Comparison of ENCODE assay signal across 10 cellular contexts in genomic region chr6:33746651-33747100, GRCh38. TPM values are rescaled to one million over a fixed set of nuclear protein-coding genes. Genes with fewer than 3 reads are reported as not detected.
A peak's percentile ranks its signal among the peaks of the same experiment; 100 is the strongest.
DNase-seq lines count a peak whose midpoint lies in the region; ATAC-seq and TF ChIP-seq lines count a peak whose summit lies in the region.
"Had no signal": no experiment of that assay in that cellular context is flagged by ENCODE, and none has a peak within 500 bp of the region (broad histone marks: within the 10 kb centered on the region; RNA-seq: fewer than 3 reads in every experiment).

TSS of gene IP6K3 (minus strand) at chr6:33746905. CDS start at chr6:33735476, 11,429 bp downstream.

- DNase-seq in RPMI7951 (ENCODE audit: low read depth), result peak; percentile 16
- DNase-seq in esophagus muscularis mucosa (ENCODE audit: extremely low spot score), result no peak
- DNase-seq in mesothelial cell of epicardium (ENCODE audit: low spot score in 2 of 2, unreplicated experiment in 2 of 2), result no peak
- DNase-seq in cerebellar nuclear complex (lab: John Stamatoyannopoulos, UW), result no peak
- DNase-seq in NCI-H146 treated with DMSO at 0.1 percent for 48 hours (lab: John Stamatoyannopoulos, UW; ENCODE audit: unreplicated experiment), result no peak
- no peak for DNase-seq in NCI-H524 treated with DMSO at 0.1 percent for 48 hours (lab: John Stamatoyannopoulos, UW)

- TF ChIP-seq POLR2A in esophagus muscularis mucosa (IDR thresholded peaks at IDR 0.05; ENCODE audit: low read depth) (peak; percentile 65), GM18505 (IDR thresholded peaks at IDR 0.05; ENCODE audit: borderline replicate concordance, extremely low read depth, insufficient read depth, insufficient read length) (no peak)

- peaks cover 54% of the 10 kb centered on the region for H3K4me1 Mint-ChIP-seq in mesothelial cell of epicardium
- H3K4me1 Mint-ChIP-seq: central memory CD8-positive, alpha-beta T cell had no signal

- H3K9me3 Mint-ChIP-seq in mesothelial cell of epicardium, result no peaks in the 10 kb centered on the region
- H3K9me3 Mint-ChIP-seq: central memory CD8-positive, alpha-beta T cell had no signal

- intact Hi-C loops in esophagus muscularis mucosa (cut with DNase I), result no loop called here

- H3K36me3 Mint-ChIP-seq in mesothelial cell of epicardium, result no peaks in the 10 kb centered on the region

- H3K9me3 ChIP-seq in esophagus muscularis mucosa, result no peaks in the 10 kb centered on the region

- WGBS in esophagus muscularis mucosa, result no CpG with 5 or more reads among the region's 10 CpGs

- no peak for TF ChIP-seq EP300 in esophagus muscularis mucosa (IDR thresholded peaks at IDR 0.05)

- no peaks in the 10 kb centered on the region for H3K36me3 ChIP-seq in esophagus muscularis mucosa

- no peaks in the 10 kb centered on the region for H3K27me3 Mint-ChIP-seq in mesothelial cell of epicardium (ENCODE audit: low read depth)

- peaks cover 0 to 45% (median 0%) of the 10 kb centered on the region in 4 donors for H3K27me3 ChIP-seq in esophagus muscularis mucosa

- ATAC-seq in GM18505 (IDR thresholded peaks at IDR 0.05; ENCODE audit: unreplicated experiment), result no peak

- no peak for TF ChIP-seq CTCF in esophagus muscularis mucosa (IDR thresholded peaks at IDR 0.05)
- no peak for TF ChIP-seq CTCF in mesothelial cell of epicardium (IDR thresholded peaks at IDR 0.05; ENCODE audit: unreplicated experiment)

- peak within 1 kb of the TSS; percentile 52 for H3K27ac Mint-ChIP-seq in mesothelial cell of epicardium

- H3K4me3 Mint-ChIP-seq in mesothelial cell of epicardium, result no peak within 1 kb of the TSS
- H3K4me3 Mint-ChIP-seq: central memory CD8-positive, alpha-beta T cell had no signal

- peak within 1 kb of the TSS; percentile 47 to 57 (median 50) for H3K27ac ChIP-seq in esophagus muscularis mucosa (replicated peaks in 1 of 4)
- peak within 1 kb of the TSS; percentile 92 for H3K27ac ChIP-seq in temporal lobe (ENCODE audit: low read depth, low read length)

- H3K4me3 ChIP-seq in esophagus muscularis mucosa, result peak within 1 kb of the TSS; percentile 33 to 46 (median 34)

- peaks cover 0 to 20% (median 7%) of the 10 kb centered on the region in 4 donors for H3K4me1 ChIP-seq in esophagus muscularis mucosa

RNA-seq across cellular contexts. Expression of gene IP6K3, which starts in this region (rescaled TPM):
- 0.36 and 1.1 TPM in 2 replicates for total RNA-seq in RPMI7951 (2014; rRNA removed; shearing (Covaris generic))
- 1 to 10 TPM; 1.2 to 2.8 (median 1.7) TPM for total RNA-seq in esophagus muscularis mucosa
- total RNA-seq in mesothelial cell of epicardium, result 0.11 to 0.16 TPM in 2 of 3 replicates, not detected in the other
- not detected for total RNA-seq in temporal lobe
- total RNA-seq: lung microvascular endothelial cell had no signal
